1 cellular context compared by ENCODE assay signal in genomic region chr3:160401301-160402095, GRCh38.
TF ChIP-seq lines count a peak whose summit lies in the region.

No MANE protein-coding gene starts in this region.

TF ChIP-seq in H1, 55 proteins besides CTCF, POLR2A, EP300 and RAD21 (continued from another document):
- TF ChIP-seq ATF2 (IDR thresholded peaks at IDR 0.05; ENCODE audit: low read length) (no peak), MAFK (IDR thresholded peaks at IDR 0.05; ENCODE audit: low read depth, low read length) (no peak), SUZ12 (IDR thresholded peaks at IDR 0.05; ENCODE audit: low read length) (no peak), SRF (IDR thresholded peaks at IDR 0.05; ENCODE audit: low read depth, low read length) (no peak)
